In genomic region chr3:52489453-52489852, GRCh38 we compare ENCODE assay signal across 23 cellular contexts. TPM values are rescaled to one million over a fixed set of nuclear protein-coding genes. Genes with fewer than 3 reads are reported as not detected.
"Had no signal": no experiment of that assay in that cellular context is flagged by ENCODE, and none has a peak within 500 bp of the region (broad histone marks: within the 10 kb centered on the region; RNA-seq: fewer than 3 reads in every experiment).

No MANE protein-coding gene starts in this region.

- H3K27me3 ChIP-seq: breast epithelium had no signal

- H3K4me3 ChIP-seq: breast epithelium had no signal

- DNase-seq: activated CD4-positive, alpha-beta T cell treated with anti-CD3 and anti-CD28 coated beads, Interleukin-2, amount 10 ng/mL, durations not matched to agents 7 days and 5 days; activated CD8-positive, alpha-beta memory T cell treated with anti-CD3 and anti-CD28 coated beads, Interleukin-2, amount 50 U/mL, for 4 hours; activated CD8-positive, alpha-beta T cell treated with anti-CD3 and anti-CD28 coated beads, Interleukin-2, amount 10 ng/mL, durations not matched to agents 7 days and 5 days; activated naive CD4-positive, alpha-beta T cell treated with anti-CD3 and anti-CD28 coated beads, Interleukin-2, amount 10 ng/mL, durations not matched to agents 7 days and 5 days; activated naive CD8-positive, alpha-beta T cell treated with anti-CD3 and anti-CD28 coated beads, Interleukin-2, amount 50 U/mL, for 24 hours; activated T-cell treated with anti-CD3 and anti-CD28 coated beads, Interleukin-2, amount 50 U/mL, for 4 hours; cerebellar nuclear complex; cortex of kidney; effector memory CD4-positive, alpha-beta T cell; foreskin fibroblast; glutamatergic neuron; hypothalamus; kidney; small intestine; stimulated activated CD4-positive, alpha-beta T cell treated with anti-CD3 and anti-CD28 coated beads, Interleukin-15, amount 100 ng/mL, for 24 hours; stimulated activated CD4-positive, alpha-beta T cell treated with anti-CD3 and anti-CD28 coated beads, Interleukin-2, amount 100 ng/mL, for 48 hours; trophoblast cell had no signal

- H3K9me3 ChIP-seq: breast epithelium had no signal

- ATAC-seq: activated CD4-positive, CD25-positive, alpha-beta regulatory T cell treated with anti-CD3 and anti-CD28 coated beads, Interleukin-2, amount 50 U/mL, for 24 hours; activated CD8-positive, alpha-beta T cell treated with anti-CD3 and anti-CD28 coated beads, Interleukin-2, amount 10 ng/mL, durations not matched to agents 7 days and 5 days; activated naive CD8-positive, alpha-beta T cell treated with anti-CD3 and anti-CD28 coated beads, Interleukin-2, amount 50 U/mL, for 24 hours; activated T-cell treated with anti-CD3 and anti-CD28 coated beads, Interleukin-2, amount 50 U/mL, for 4 hours; natural killer cell treated with Interleukin-12 subunit alpha and Interleukin-12 subunit beta and Interleukin-15 and Interleukin-18, amount 100 ng/mL, for 72 hours had no signal

- H3K9ac ChIP-seq: parathyroid adenoma had no signal

- H3K27ac ChIP-seq: parathyroid adenoma had no signal

RNA-seq across cellular contexts. Expression of gene TNNC1, which starts 35.6 kb away (rescaled TPM):
- total RNA-seq: mesenteric fat pad; natural killer cell treated with Interleukin-12 subunit alpha and Interleukin-12 subunit beta and Interleukin-15 and Interleukin-18, amount 100 ng/mL, for 72 hours had no signal

RNA-seq across cellular contexts. Expression of gene SEMA3G, which starts 44.5 kb away (rescaled TPM):
- total RNA-seq: T-helper 1 cell treated with Interleukin-12 subunit alpha and Interleukin-12 subunit beta and Interleukin-4 antibody, amounts not matched to agents 30 ng/mL and 1 ng/mL, for 36 hours had no signal
